In genomic region chr4:150948069-150948468, GRCh38 we compare ENCODE assay signal across 23 cellular contexts.
"Had no signal": no experiment of that assay in that cellular context is flagged by ENCODE, and none has a peak within 500 bp of the region (broad histone marks: within the 10 kb centered on the region; RNA-seq: fewer than 3 reads in every experiment).

No MANE protein-coding gene starts in this region.

- H3K27ac ChIP-seq: colonic mucosa, dorsolateral prefrontal cortex, esophagus muscularis mucosa, foreskin keratinocyte, gastroesophageal sphincter, heart left ventricle, hepatocyte, left lung, lower lobe of right lung had no signal

- H3K9me3 ChIP-seq: colonic mucosa, esophagus muscularis mucosa, left lung, lower lobe of right lung, mucosa of descending colon had no signal

- DNase-seq: colonic mucosa; cortex of kidney; dorsolateral prefrontal cortex; effector CD4-positive, alpha-beta T cell; effector memory CD4-positive, alpha-beta T cell; foreskin keratinocyte; heart left ventricle; hypothalamus; immature natural killer cell; left cardiac atrium; left lung; left ventricle myocardium superior; lower lobe of right lung; mesenchymal stem cell; mucosa of descending colon; naive B cell; naive thymus-derived CD8-positive, alpha-beta T cell had no signal

- H3K27me3 ChIP-seq: colonic mucosa, dorsolateral prefrontal cortex, esophagus muscularis mucosa, foreskin keratinocyte, gastroesophageal sphincter, heart left ventricle, hepatocyte, left lung had no signal

- H3K4me2 ChIP-seq: hepatocyte had no signal

- ATAC-seq: foreskin keratinocyte; gastroesophageal sphincter; heart left ventricle; left cardiac atrium; left lung; left ventricle myocardium superior; lower lobe of right lung; mucosa of descending colon; naive thymus-derived CD8-positive, alpha-beta T cell had no signal

- H2AFZ ChIP-seq: hepatocyte had no signal

- FAIRE-seq: endothelial cell of umbilical vein, frontal cortex, keratinocyte had no signal

- H3K36me3 ChIP-seq: colonic mucosa, esophagus muscularis mucosa, gastroesophageal sphincter, heart left ventricle, left lung, lower lobe of right lung had no signal

- H3K4me3 ChIP-seq: colonic mucosa, dorsolateral prefrontal cortex, esophagus muscularis mucosa, gastroesophageal sphincter, heart left ventricle, hepatocyte, left lung, lower lobe of right lung, mucosa of descending colon had no signal
